In the genomic region with DNA sequence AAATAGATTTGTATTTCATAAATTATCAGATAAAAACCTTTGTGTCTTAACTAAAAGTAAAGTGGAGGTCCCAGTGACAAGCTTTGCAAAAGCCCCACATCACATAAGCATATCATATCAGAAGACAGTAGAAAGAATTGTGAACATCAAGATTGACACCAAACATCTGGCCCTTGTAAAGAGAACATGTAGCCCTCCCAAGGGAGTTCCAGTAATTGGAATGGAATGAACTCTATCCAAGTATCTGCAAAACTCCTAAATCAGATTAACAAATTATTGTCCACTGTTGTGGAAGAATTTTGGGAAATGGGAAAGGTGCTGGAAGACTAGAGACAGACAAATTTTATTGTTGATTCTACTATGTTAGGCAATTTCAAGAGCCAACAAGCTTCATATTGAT, we compare ENCODE assay signal across 19 cellular contexts.
DNase-seq lines count a peak whose midpoint lies in the region; ATAC-seq and TF ChIP-seq lines count a peak whose summit lies in the region.
"Had no signal": no experiment of that assay in that cellular context is flagged by ENCODE, and none has a peak within 500 bp of the region (broad histone marks: within the 10 kb centered on the region; RNA-seq: fewer than 3 reads in every experiment).

No MANE protein-coding gene starts in this region.

- ATAC-seq in HG02571 (IDR thresholded peaks at IDR 0.05; ENCODE audit: unreplicated experiment): no peak
- ATAC-seq: A549 had no signal

- no peak for TF ChIP-seq POLR2A in testis (IDR thresholded peaks at IDR 0.05)

- H3K27ac ChIP-seq in testis: no peak overlapping the region
- H3K27ac ChIP-seq: A549; BLaER1 treated with 17β-estradiol and CSF1 and Interleukin-3, amounts not matched to agents 10 nM and 100 nM; KMS-11; SJCRH30 had no signal

- TF ChIP-seq CTCF in testis (IDR thresholded peaks at IDR 0.05): no peak

- H3K36me3 ChIP-seq in testis (ENCODE audit: low read depth, missing control alignments): no peaks in the 10 kb centered on the region
- H3K36me3 ChIP-seq: SJCRH30 had no signal

- DNase-seq in EL (peak; percentile 8), HS-5 (ENCODE audit: low read depth) (peak; percentile 5), fibroblast of peridontal ligament (ENCODE audit: extremely low read depth) (peak; percentile 64), skeletal muscle cell (ENCODE audit: low read depth) (peak; percentile 31), activated T-cell treated with anti-CD3 and anti-CD28 coated beads for 4 hours (no peak), testis (no peak)
- DNase-seq: CD4-positive, alpha-beta memory T cell; DND-41; H9; HFFc6; IMR-90; NCI-H1105; NCI-H146; OCI-M1 had no signal

- intact Hi-C loops in testis (cut with DNase I; ENCODE audit: low total_unique reads): no loop called here

- H3K4me3 ChIP-seq in skeletal muscle cell (ENCODE audit: low read depth, low read length): no peak overlapping the region
- no peak overlapping the region for H3K4me3 ChIP-seq in testis
- H3K4me3 ChIP-seq: A549; BLaER1 treated with 17β-estradiol and CSF1 and Interleukin-3, amounts not matched to agents 10 nM and 100 nM; SJCRH30 had no signal

- no peaks in the 10 kb centered on the region for H3K27me3 ChIP-seq in testis
- H3K27me3 ChIP-seq: BLaER1 treated with 17β-estradiol and CSF1 and Interleukin-3, amounts not matched to agents 10 nM and 100 nM; SJCRH30 had no signal

- no peaks in the 10 kb centered on the region for H3K4me1 ChIP-seq in testis
- H3K4me1 ChIP-seq: A549; BLaER1 treated with 17β-estradiol and CSF1 and Interleukin-3, amounts not matched to agents 10 nM and 100 nM had no signal

- H3K9me3 ChIP-seq in testis: no peaks in the 10 kb centered on the region
- H3K9me3 ChIP-seq: SJCRH30 had no signal

Comparison
In these comparisons a context has a peak if more than half of its experiments do, and no peak if none do; other contexts are left out.
1. DNase-seq: peak in EL (single experiment), HS-5 (single experiment), fibroblast of peridontal ligament (single experiment) and skeletal muscle cell (single experiment); none in activated T-cell treated with anti-CD3 and anti-CD28 coated beads for 4 hours (single experiment) and testis (single experiment).